Comparison of ENCODE assay signal across 9 cellular contexts in the genomic region with DNA sequence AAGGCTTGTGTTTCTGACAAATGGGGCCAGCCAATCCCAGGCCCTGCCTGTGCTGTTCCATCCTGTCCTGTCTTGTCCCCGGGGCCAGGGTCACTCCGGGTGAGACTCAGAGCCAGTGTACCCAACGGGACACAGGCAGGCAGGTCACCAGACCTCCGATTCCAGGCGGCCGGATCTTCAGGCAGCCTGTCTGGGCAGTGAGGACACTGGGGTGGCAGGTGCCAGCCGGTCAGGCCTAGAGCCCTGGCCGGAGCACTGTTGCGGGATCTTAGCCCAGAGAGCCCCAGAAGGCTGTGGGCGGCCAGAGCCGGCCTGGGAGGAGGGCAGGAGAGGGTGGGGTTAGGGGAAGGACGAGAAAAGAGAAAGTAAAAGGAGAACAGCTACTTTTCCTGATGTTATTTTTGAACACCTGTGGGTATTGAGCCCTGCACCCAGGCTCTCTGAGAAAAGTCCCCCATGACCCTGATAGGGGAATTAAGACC. TPM values are rescaled to one million over a fixed set of nuclear protein-coding genes. Genes with fewer than 3 reads are reported as not detected.
DNase-seq lines count a peak whose midpoint lies in the region; ATAC-seq lines count a peak whose summit lies in the region.
"Had no signal": no experiment of that assay in that cellular context is flagged by ENCODE, and none has a peak within 500 bp of the region (broad histone marks: within the 10 kb centered on the region; RNA-seq: fewer than 3 reads in every experiment).

No MANE protein-coding gene starts in this region.

- DNase-seq in activated CD8-positive, alpha-beta memory T cell treated with anti-CD3 and anti-CD28 coated beads for 24 hours: peak; percentile 69
- no peak for DNase-seq in activated CD8-positive, alpha-beta memory T cell treated with anti-CD3 and anti-CD28 coated beads, Interleukin-2, amount 50 U/mL, for 4 hours
- DNase-seq in amygdala (lab: John Stamatoyannopoulos, UW) (peak in 38 of 56 donors; percentile 9 to 71 (median 30)), left lobe of liver (ENCODE audit: low spot score) (peak; percentile 98), stromal cell of bone marrow (ENCODE audit: low read depth) (peak; percentile 45), NCI-H748 (lab: John Stamatoyannopoulos, UW; ENCODE audit: unreplicated experiment) (no peak), middle frontal gyrus (ENCODE audit: extremely low spot score, low spot score) (no peak)
- DNase-seq: DND-41 had no signal

- ATAC-seq in HG03460 (IDR thresholded peaks at IDR 0.05; ENCODE audit: unreplicated experiment) (peak; percentile 25), left lobe of liver (peak; percentile 61)

RNA-seq across cellular contexts. Expression of a gene that starts 27.6 kb away (rescaled TPM):
- 1,167 TPM for total RNA-seq in left lobe of liver

RNA-seq across cellular contexts. Expression of a gene that starts 34.7 kb away (rescaled TPM):
- total RNA-seq in left lobe of liver: 13.9 TPM

RNA-seq across cellular contexts. Expression of a gene that starts 44.4 kb away (rescaled TPM):
- total RNA-seq in left lobe of liver: 6.4 TPM

Comparison
In these comparisons a context has a peak if more than half of its experiments do, and no peak if none do; other contexts are left out.
1. DNase-seq: peak in activated CD8-positive, alpha-beta memory T cell treated with anti-CD3 and anti-CD28 coated beads for 24 hours (single experiment), amygdala (38 of 56), left lobe of liver (single experiment) and stromal cell of bone marrow (single experiment); none in activated CD8-positive, alpha-beta memory T cell treated with anti-CD3 and anti-CD28 coated beads, Interleukin-2, amount 50 U/mL, for 4 hours (single experiment), NCI-H748 (single experiment) and middle frontal gyrus (single experiment).